In the genomic region with DNA sequence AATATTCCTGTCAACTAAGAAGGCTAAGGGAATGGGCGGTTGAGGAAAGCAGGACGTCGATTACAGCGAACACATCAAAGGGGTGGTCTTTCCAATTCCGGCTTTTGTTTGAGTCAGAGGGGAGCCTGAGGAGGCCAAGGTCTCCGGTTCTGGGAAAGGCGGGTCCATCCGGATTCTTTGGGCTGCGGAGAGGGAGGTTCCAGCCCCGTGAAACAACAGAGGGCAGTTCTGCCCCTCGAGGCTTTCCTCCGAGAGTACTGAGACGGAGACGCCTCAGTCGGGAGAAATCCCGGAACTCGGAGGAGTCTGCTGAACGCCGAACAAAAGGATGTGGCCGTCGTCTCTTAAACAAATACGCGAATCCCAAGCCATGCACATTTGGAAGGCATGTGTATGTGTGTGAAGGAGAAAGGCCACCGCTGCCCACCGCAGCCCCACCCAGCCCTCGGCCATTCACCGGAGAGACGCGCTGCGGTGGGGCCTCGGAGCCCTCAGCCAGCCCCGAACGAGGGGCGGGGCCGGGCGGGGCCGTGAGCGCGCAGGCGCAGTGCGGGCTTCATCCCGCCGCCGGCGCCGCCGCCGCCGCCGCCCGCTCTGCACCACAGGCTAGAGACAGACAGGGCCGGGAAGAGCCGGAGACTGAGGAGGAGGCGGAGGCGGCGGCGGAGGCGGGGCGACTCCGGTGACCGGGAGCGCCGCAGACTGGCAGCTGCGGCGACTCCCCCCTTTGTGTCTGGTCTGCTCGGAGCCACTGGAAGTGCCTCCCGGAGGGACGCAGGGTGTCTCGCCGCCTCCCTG, we compare ENCODE assay signal across 1 cellular context.
TF ChIP-seq lines count a peak whose summit lies in the region.

TSS of gene BMPR2 (plus strand) at position 717 of the 798 bp plus-strand sequence. CDS start 1,148 bp downstream, outside the sequence.

TF ChIP-seq in HepG2, 621 proteins besides CTCF, POLR2A, EP300 and RAD21 (continued from another document and continues in another):
- no peak for TF ChIP-seq ZNF3 (CRISPR knock-in tag; IDR thresholded peaks at IDR 0.05)
- peak; percentile 65; the same call in 1 of the 2 replicates for TF ChIP-seq ZNF607 (CRISPR knock-in tag; IDR thresholded peaks at IDR 0.05; ENCODE audit: borderline replicate concordance)
- TF ChIP-seq NR2C2 (CRISPR knock-in tag; IDR thresholded peaks at IDR 0.05; ENCODE audit: borderline replicate concordance), result 0 out of 2 replicates have a peak, but pooled peaks have one; percentile 38
- TF ChIP-seq, protein P1, sequence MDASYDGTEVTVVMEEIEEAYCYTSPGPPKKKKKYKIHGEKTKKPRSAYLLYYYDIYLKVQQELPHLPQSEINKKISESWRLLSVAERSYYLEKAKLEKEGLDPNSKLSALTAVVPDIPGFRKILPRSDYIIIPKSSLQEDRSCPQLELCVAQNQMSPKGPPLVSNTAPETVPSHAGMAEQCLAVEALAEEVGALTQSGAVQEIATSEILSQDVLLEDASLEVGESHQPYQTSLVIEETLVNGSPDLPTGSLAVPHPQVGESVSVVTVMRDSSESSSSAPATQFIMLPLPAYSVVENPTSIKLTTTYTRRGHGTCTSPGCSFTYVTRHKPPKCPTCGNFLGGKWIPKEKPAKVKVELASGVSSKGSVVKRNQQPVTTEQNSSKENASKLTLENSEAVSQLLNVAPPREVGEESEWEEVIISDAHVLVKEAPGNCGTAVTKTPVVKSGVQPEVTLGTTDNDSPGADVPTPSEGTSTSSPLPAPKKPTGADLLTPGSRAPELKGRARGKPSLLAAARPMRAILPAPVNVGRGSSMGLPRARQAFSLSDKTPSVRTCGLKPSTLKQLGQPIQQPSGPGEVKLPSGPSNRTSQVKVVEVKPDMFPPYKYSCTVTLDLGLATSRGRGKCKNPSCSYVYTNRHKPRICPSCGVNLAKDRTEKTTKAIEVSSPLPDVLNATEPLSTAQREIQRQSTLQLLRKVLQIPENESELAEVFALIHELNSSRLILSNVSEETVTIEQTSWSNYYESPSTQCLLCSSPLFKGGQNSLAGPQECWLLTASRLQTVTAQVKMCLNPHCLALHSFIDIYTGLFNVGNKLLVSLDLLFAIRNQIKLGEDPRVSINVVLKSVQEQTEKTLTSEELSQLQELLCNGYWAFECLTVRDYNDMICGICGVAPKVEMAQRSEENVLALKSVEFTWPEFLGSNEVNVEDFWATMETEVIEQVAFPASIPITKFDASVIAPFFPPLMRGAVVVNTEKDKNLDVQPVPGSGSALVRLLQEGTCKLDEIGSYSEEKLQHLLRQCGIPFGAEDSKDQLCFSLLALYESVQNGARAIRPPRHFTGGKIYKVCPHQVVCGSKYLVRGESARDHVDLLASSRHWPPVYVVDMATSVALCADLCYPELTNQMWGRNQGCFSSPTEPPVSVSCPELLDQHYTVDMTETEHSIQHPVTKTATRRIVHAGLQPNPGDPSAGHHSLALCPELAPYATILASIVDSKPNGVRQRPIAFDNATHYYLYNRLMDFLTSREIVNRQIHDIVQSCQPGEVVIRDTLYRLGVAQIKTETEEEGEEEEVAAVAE (CRISPR knock-in tag; IDR thresholded peaks at IDR 0.05; ENCODE audit: borderline replicate concordance), result no peak; the same call in 1 of the 2 replicates
- TF ChIP-seq IRF2 (CRISPR knock-in tag; IDR thresholded peaks at IDR 0.05), result peak; percentile 75
- peak; percentile 74 for TF ChIP-seq ARID4A (CRISPR knock-in tag; IDR thresholded peaks at IDR 0.05; ENCODE audit: borderline replicate concordance)
- TF ChIP-seq NCOR1 (IDR thresholded peaks at IDR 0.05; ENCODE audit: borderline replicate concordance, low read length), result peak; percentile 19; the same call in 1 of the 2 replicates
- TF ChIP-seq ZNF614 (CRISPR knock-in tag; IDR thresholded peaks at IDR 0.05; ENCODE audit: borderline replicate concordance), result 0 out of 2 replicates have a peak, but pooled peaks have one; percentile 75
- TF ChIP-seq SKIL (CRISPR knock-in tag; IDR thresholded peaks at IDR 0.05; ENCODE audit: borderline replicate concordance), result peak; percentile 50; the same call in 1 of the 2 replicates
- TF ChIP-seq BORCS8-MEF2B (CRISPR knock-in tag; IDR thresholded peaks at IDR 0.05), result peak; percentile 15
- TF ChIP-seq SNAPC2 (CRISPR knock-in tag; IDR thresholded peaks at IDR 0.05), result peak; percentile 65; the same call in 1 of the 2 replicates
- peak; percentile 68; the same call in 1 of the 2 replicates for TF ChIP-seq THRA (CRISPR knock-in tag; IDR thresholded peaks at IDR 0.05; ENCODE audit: borderline replicate concordance)
- peak; percentile 34; the same call in 1 of the 2 replicates for TF ChIP-seq SIN3A (IDR thresholded peaks at IDR 0.05; ENCODE audit: borderline replicate concordance, low read depth, low read length)
- TF ChIP-seq ZBTB49 (CRISPR knock-in tag; IDR thresholded peaks at IDR 0.05; ENCODE audit: borderline replicate concordance), result 0 out of 2 replicates have a peak, but pooled peaks have one; percentile 45
- peak; percentile 44 for TF ChIP-seq FOSL2 (CRISPR knock-in tag; IDR thresholded peaks at IDR 0.05)
- peak; percentile 69; the same call in 1 of the 2 replicates for TF ChIP-seq ZNF232 (CRISPR knock-in tag; IDR thresholded peaks at IDR 0.05; ENCODE audit: borderline replicate concordance)
- TF ChIP-seq ZNF136 (CRISPR knock-in tag; IDR thresholded peaks at IDR 0.05; ENCODE audit: low read depth), result peak; percentile 64; the same call in 1 of the 2 replicates
- TF ChIP-seq CHCHD3 (CRISPR knock-in tag; IDR thresholded peaks at IDR 0.05), result peak; percentile 54; the same call in 1 of the 2 replicates
- peak; percentile 17 for TF ChIP-seq AGO2 (optimal IDR thresholded peaks at IDR 0.05; ENCODE audit: low read depth, low read length)
- peak; percentile 83; the same call in 1 of the 2 replicates for TF ChIP-seq ZNF431 (CRISPR knock-in tag; IDR thresholded peaks at IDR 0.05; ENCODE audit: borderline replicate concordance, low read depth)
- peak; percentile 94 for TF ChIP-seq POLR2AphosphoS5 (IDR thresholded peaks at IDR 0.05; ENCODE audit: low read depth, low read length)
- TF ChIP-seq ZNF484 (CRISPR knock-in tag; IDR thresholded peaks at IDR 0.05; ENCODE audit: borderline replicate concordance, low read depth), result 0 out of 2 replicates have a peak, but pooled peaks have one; percentile 69
- TF ChIP-seq, protein P2, sequence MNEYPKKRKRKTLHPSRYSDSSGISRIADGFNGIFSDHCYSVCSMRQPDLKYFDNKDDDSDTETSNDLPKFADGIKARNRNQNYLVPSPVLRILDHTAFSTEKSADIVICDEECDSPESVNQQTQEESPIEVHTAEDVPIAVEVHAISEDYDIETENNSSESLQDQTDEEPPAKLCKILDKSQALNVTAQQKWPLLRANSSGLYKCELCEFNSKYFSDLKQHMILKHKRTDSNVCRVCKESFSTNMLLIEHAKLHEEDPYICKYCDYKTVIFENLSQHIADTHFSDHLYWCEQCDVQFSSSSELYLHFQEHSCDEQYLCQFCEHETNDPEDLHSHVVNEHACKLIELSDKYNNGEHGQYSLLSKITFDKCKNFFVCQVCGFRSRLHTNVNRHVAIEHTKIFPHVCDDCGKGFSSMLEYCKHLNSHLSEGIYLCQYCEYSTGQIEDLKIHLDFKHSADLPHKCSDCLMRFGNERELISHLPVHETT (CRISPR knock-in tag; conservative IDR thresholded peaks at IDR 0.05), result peak; percentile 84; the same call in 1 of the 2 replicates
- TF ChIP-seq TFE3 (CRISPR knock-in tag; IDR thresholded peaks at IDR 0.05), result peak; percentile 34
- peak; percentile 88 for TF ChIP-seq HNRNPLL (IDR thresholded peaks at IDR 0.05; ENCODE audit: low read depth, low read length, poor library complexity, severe bottlenecking)
- peak; percentile 90 for TF ChIP-seq YY1 (IDR thresholded peaks at IDR 0.05; ENCODE audit: insufficient read depth, insufficient replicate concordance, low read depth, low read length)
- TF ChIP-seq, protein P3, sequence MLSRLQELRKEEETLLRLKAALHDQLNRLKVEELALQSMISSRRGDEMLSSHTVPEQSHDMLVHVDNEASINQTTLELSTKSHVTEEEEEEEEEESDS (CRISPR knock-in tag; IDR thresholded peaks at IDR 0.05; ENCODE audit: borderline replicate concordance), result peak; percentile 38; the same call in 1 of the 2 replicates
- no peak for TF ChIP-seq TMF1 (CRISPR knock-in tag; IDR thresholded peaks at IDR 0.05; ENCODE audit: low read depth)
- TF ChIP-seq SALL1 (CRISPR knock-in tag; IDR thresholded peaks at IDR 0.05), result peak; percentile 70
- TF ChIP-seq KAT8 (CRISPR knock-in tag; IDR thresholded peaks at IDR 0.05), result peak; percentile 75; the same call in 1 of the 2 replicates
- TF ChIP-seq SNRNP70 (IDR thresholded peaks at IDR 0.05; ENCODE audit: low read depth, low read length), result no peak
